ENCODE assay signal across 8 cellular contexts in genomic region chr10:87861953-87862643, GRCh38. TPM values are rescaled to one million over a fixed set of nuclear protein-coding genes. Genes with fewer than 3 reads are reported as not detected.
DNase-seq lines count a peak whose midpoint lies in the region; ATAC-seq and FAIRE-seq lines count a peak whose summit lies in the region.

No MANE protein-coding gene starts in this region.

- H3K36me3 Mint-ChIP-seq in CD4-positive, alpha-beta memory T cell: peaks cover 0 to 39% of the 10 kb centered on the region in 2 donors
- peaks cover 1% of the 10 kb centered on the region for H3K36me3 Mint-ChIP-seq in activated T-cell treated with anti-CD3 and anti-CD28 coated beads, Interleukin-2, amount 50 U/mL, for 4 hours (ENCODE audit: insufficient read depth)

- peak overlapping the region; percentile 93 to 99 (median 96) for H3K27ac Mint-ChIP-seq in CD4-positive, alpha-beta memory T cell

- H3K4me1 ChIP-seq in CD4-positive, alpha-beta memory T cell (ENCODE audit: insufficient read depth, low read length): peaks cover 35% of the 10 kb centered on the region
- H3K4me1 ChIP-seq in esophagus (ENCODE audit: control insufficient read depth in 2 of 2, insufficient read depth in 2 of 2, low read length in 1 of 2) (peaks cover 0 to 5% of the 10 kb centered on the region in 2 donors), mucosa of rectum (ENCODE audit: control insufficient read depth in 2 of 2, insufficient read depth in 2 of 2, low read length in 2 of 2) (peaks cover 14 to 20% of the 10 kb centered on the region in 2 donors)

- H3K9me3 ChIP-seq in CD4-positive, alpha-beta memory T cell (ENCODE audit: control insufficient read depth in 1 of 2, low read length in 2 of 2): no peaks in the 10 kb centered on the region
- no peaks in the 10 kb centered on the region for H3K9me3 ChIP-seq in esophagus (ENCODE audit: control insufficient read depth in 2 of 2, insufficient read depth in 1 of 2, low read depth in 1 of 2, low read length in 1 of 2)
- H3K9me3 ChIP-seq in mucosa of rectum (ENCODE audit: control insufficient read depth in 2 of 2, low read length in 2 of 2): no peaks in the 10 kb centered on the region

- POLR2A ChIA-PET in CD4-positive, alpha-beta memory T cell (lab: Charles Lee; ENCODE audit: partially characterized antibody): interaction anchor here (0.5 to 7.7 kb wide), 39 partner anchors 11 to 1440 kb away, joined by 3 to 158 read pairs (median 5); partner anchors contain the start of genes ATAD1, FAS, IFIT2 and RNLS

- 0 to 1% methylated on average over 56 of the region's 56 CpGs for WGBS in esophagus, 2 donors

- H3K36me3 ChIP-seq in CD4-positive, alpha-beta memory T cell (ENCODE audit: insufficient read depth, low read length): no peaks in the 10 kb centered on the region
- H3K36me3 ChIP-seq in esophagus (ENCODE audit: control insufficient read depth in 2 of 2, insufficient read depth in 2 of 2, low read length in 1 of 2): no peaks in the 10 kb centered on the region
- H3K36me3 ChIP-seq in mucosa of rectum (ENCODE audit: control insufficient read depth in 2 of 2, insufficient read depth in 2 of 2, low read length in 2 of 2): no peaks in the 10 kb centered on the region

- peak overlapping the region; percentile 95 to 99 (median 97) for H3K4me3 Mint-ChIP-seq in CD4-positive, alpha-beta memory T cell
- H3K4me3 Mint-ChIP-seq in activated T-cell treated with anti-CD3 and anti-CD28 coated beads, Interleukin-2, amount 50 U/mL, for 4 hours: peak overlapping the region; percentile 97

- peak overlapping the region; percentile 69 for H3K27ac ChIP-seq in CD4-positive, alpha-beta memory T cell (ENCODE audit: low read depth, low read length)
- H3K27ac ChIP-seq in esophagus (ENCODE audit: low read depth in 2 of 2, low read length in 1 of 2) (peak overlapping the region; percentile 96 to 99), mucosa of rectum (ENCODE audit: low read depth in 2 of 2, low read length in 2 of 2) (peak overlapping the region; percentile 95 to 97)

- DNase-seq in CD4-positive, alpha-beta memory T cell: peak; percentile 92 to 96 (median 94)
- DNase-seq in GM19239 (ENCODE audit: insufficient read length, low spot score): peak; percentile 60
- peak; percentile 99 for DNase-seq in OCI-M1 (lab: John Stamatoyannopoulos, UW)
- peak; percentile 93 for DNase-seq in activated T-cell treated with anti-CD3 and anti-CD28 coated beads, Interleukin-2, amount 50 U/mL, for 4 hours
- peak; percentile 88 for DNase-seq in stimulated activated CD8-positive, alpha-beta memory T cell treated with anti-CD3 and anti-CD28 coated beads, Interleukin-4, amount 100 ng/mL, for 24 hours (ENCODE audit: low read depth)

- H3K9ac ChIP-seq in mucosa of rectum (ENCODE audit: low read depth in 1 of 2, low read length in 2 of 2): peak overlapping the region; percentile 96 to 98

- H3K27me3 ChIP-seq in CD4-positive, alpha-beta memory T cell (ENCODE audit: insufficient read depth, low read length): no peaks in the 10 kb centered on the region
- no peaks in the 10 kb centered on the region for H3K27me3 ChIP-seq in esophagus (ENCODE audit: control insufficient read depth in 1 of 2, insufficient read depth in 2 of 2, low read length in 2 of 2)
- H3K27me3 ChIP-seq in mucosa of rectum (ENCODE audit: control insufficient read depth in 2 of 2, insufficient read depth in 2 of 2, low read length in 2 of 2): no peaks in the 10 kb centered on the region

- peaks cover 25 to 60% (median 32%) of the 10 kb centered on the region in 4 donors for H3K4me1 Mint-ChIP-seq in CD4-positive, alpha-beta memory T cell
- peaks cover 34% of the 10 kb centered on the region for H3K4me1 Mint-ChIP-seq in activated T-cell treated with anti-CD3 and anti-CD28 coated beads, Interleukin-2, amount 50 U/mL, for 4 hours (ENCODE audit: low read depth)

- H3K4me3 ChIP-seq in CD4-positive, alpha-beta memory T cell (ENCODE audit: low read length in 2 of 2): peak overlapping the region; percentile 91 to 95
- H3K4me3 ChIP-seq in esophagus (ENCODE audit: low read depth in 1 of 2, low read length in 2 of 2) (peak overlapping the region; percentile 90 to 95), mucosa of rectum (ENCODE audit: low read length in 2 of 2) (peak overlapping the region; percentile 99)

- CTCF ChIA-PET in CD4-positive, alpha-beta memory T cell (lab: Charles Lee; ENCODE audit: partially characterized antibody): interaction anchor here (0.6 to 10.6 kb wide), 17 partner anchors 10 to 974 kb away, joined by 3 to 225 read pairs (median 7); partner anchors contain the start of genes ATAD1 and RNLS

- peaks cover 0 to 2% (median 0%) of the 10 kb centered on the region in 8 donors for H3K9me3 Mint-ChIP-seq in CD4-positive, alpha-beta memory T cell
- no peaks in the 10 kb centered on the region for H3K9me3 Mint-ChIP-seq in activated T-cell treated with anti-CD3 and anti-CD28 coated beads, Interleukin-2, amount 50 U/mL, for 4 hours

- FAIRE-seq in GM19239 (lab: Jason Lieb, UNC): no peak

- peak; percentile 42 for ATAC-seq in HG03457 (IDR thresholded peaks at IDR 0.05; ENCODE audit: unreplicated experiment)
- ATAC-seq in activated T-cell treated with anti-CD3 and anti-CD28 coated beads, Interleukin-2, amount 50 U/mL, for 4 hours: peak; percentile 49 to 54

- H3K27me3 Mint-ChIP-seq in CD4-positive, alpha-beta memory T cell: peaks cover 0 to 3% of the 10 kb centered on the region in 2 donors
- no peaks in the 10 kb centered on the region for H3K27me3 Mint-ChIP-seq in activated T-cell treated with anti-CD3 and anti-CD28 coated beads, Interleukin-2, amount 50 U/mL, for 4 hours (ENCODE audit: low read depth)

- intact Hi-C loops in CD4-positive, alpha-beta memory T cell (cut with micrococcal nuclease): loop anchor here (1.0 to 10.0 kb wide), 13 partner anchors 44 to 1839 kb away; partner anchors contain the start of genes ATAD1, GLUD1 and KIF20B

RNA-seq across cellular contexts. Expression of gene KLLN, which starts 1.2 kb away (rescaled TPM):
- total RNA-seq in CD4-positive, alpha-beta memory T cell: 1 to 10 TPM; 1.0 to 1.3 TPM
- polyA plus RNA-seq in CD4-positive, alpha-beta memory T cell: under 1 TPM in 1 of 2 donors, not detected in 1; 0.09 TPM
- total RNA-seq in activated T-cell treated with anti-CD3 and anti-CD28 coated beads, Interleukin-2, amount 50 U/mL, for 4 hours: under 1 TPM; 0.32 to 0.43 (median 0.35) TPM
- polyA plus RNA-seq in esophagus: under 1 TPM; 0.15 to 0.16 TPM

RNA-seq across cellular contexts. Expression of gene PTEN, which starts 1.3 kb away (rescaled TPM):
- total RNA-seq in CD4-positive, alpha-beta memory T cell: 10 to 100 TPM; 78.7 to 84.8 TPM
- 10 to 100 TPM; 25.1 to 36.9 TPM for polyA plus RNA-seq in CD4-positive, alpha-beta memory T cell
- total RNA-seq in activated T-cell treated with anti-CD3 and anti-CD28 coated beads, Interleukin-2, amount 50 U/mL, for 4 hours: 10 to 100 TPM; 32.8 to 37.2 (median 35.5) TPM
- 10 to 100 TPM; 18.2 to 25.2 TPM for polyA plus RNA-seq in esophagus

RNA-seq across cellular contexts. Expression of gene ATAD1, which starts 44.1 kb away (rescaled TPM):
- 10 to 100 TPM; 46.5 to 52.0 TPM for total RNA-seq in CD4-positive, alpha-beta memory T cell
- polyA plus RNA-seq in CD4-positive, alpha-beta memory T cell: 10 to 100 TPM; 39.6 to 41.5 TPM
- total RNA-seq in activated T-cell treated with anti-CD3 and anti-CD28 coated beads, Interleukin-2, amount 50 U/mL, for 4 hours: 10 to 100 TPM; 52.2 to 61.1 (median 52.5) TPM
- 10 to 100 TPM in 1 of 2 donors, 1 to 10 TPM in 1; 7.2 to 14.2 TPM for polyA plus RNA-seq in esophagus

Comparison
In these comparisons a context has a peak if more than half of its experiments do, and no peak if none do; other contexts are left out.
1. Peak in every context shown above with its lines: DNase-seq, ATAC-seq, H3K4me3 ChIP-seq and H3K27ac ChIP-seq.